Comparison of ENCODE assay signal across 1 cellular context in genomic region chr4:122746485-122746965, GRCh38.
TF ChIP-seq lines count a peak whose summit lies in the region.

No MANE protein-coding gene starts in this region.

TF ChIP-seq in K562, 482 proteins besides CTCF, POLR2A, EP300 and RAD21 (continued from another document):
- TF ChIP-seq ZBTB7A (IDR thresholded peaks at IDR 0.05; ENCODE audit: borderline replicate concordance, control insufficient read depth, low read depth, low read length) (no peak), SAFB2 (IDR thresholded peaks at IDR 0.05; ENCODE audit: borderline replicate concordance, low read depth, low read length, severe bottlenecking) (no peak), FOXJ3 (CRISPR knock-in tag; IDR thresholded peaks at IDR 0.05) (no peak)
- TF ChIP-seq, protein P1, sequence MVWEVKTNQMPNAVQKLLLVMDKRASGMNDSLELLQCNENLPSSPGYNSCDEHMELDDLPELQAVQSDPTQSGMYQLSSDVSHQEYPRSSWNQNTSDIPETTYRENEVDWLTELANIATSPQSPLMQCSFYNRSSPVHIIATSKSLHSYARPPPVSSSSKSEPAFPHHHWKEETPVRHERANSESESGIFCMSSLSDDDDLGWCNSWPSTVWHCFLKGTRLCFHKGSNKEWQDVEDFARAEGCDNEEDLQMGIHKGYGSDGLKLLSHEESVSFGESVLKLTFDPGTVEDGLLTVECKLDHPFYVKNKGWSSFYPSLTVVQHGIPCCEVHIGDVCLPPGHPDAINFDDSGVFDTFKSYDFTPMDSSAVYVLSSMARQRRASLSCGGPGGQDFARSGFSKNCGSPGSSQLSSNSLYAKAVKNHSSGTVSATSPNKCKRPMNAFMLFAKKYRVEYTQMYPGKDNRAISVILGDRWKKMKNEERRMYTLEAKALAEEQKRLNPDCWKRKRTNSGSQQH (CRISPR knock-in tag; IDR thresholded peaks at IDR 0.05) = no peak
- TF ChIP-seq, protein P2, sequence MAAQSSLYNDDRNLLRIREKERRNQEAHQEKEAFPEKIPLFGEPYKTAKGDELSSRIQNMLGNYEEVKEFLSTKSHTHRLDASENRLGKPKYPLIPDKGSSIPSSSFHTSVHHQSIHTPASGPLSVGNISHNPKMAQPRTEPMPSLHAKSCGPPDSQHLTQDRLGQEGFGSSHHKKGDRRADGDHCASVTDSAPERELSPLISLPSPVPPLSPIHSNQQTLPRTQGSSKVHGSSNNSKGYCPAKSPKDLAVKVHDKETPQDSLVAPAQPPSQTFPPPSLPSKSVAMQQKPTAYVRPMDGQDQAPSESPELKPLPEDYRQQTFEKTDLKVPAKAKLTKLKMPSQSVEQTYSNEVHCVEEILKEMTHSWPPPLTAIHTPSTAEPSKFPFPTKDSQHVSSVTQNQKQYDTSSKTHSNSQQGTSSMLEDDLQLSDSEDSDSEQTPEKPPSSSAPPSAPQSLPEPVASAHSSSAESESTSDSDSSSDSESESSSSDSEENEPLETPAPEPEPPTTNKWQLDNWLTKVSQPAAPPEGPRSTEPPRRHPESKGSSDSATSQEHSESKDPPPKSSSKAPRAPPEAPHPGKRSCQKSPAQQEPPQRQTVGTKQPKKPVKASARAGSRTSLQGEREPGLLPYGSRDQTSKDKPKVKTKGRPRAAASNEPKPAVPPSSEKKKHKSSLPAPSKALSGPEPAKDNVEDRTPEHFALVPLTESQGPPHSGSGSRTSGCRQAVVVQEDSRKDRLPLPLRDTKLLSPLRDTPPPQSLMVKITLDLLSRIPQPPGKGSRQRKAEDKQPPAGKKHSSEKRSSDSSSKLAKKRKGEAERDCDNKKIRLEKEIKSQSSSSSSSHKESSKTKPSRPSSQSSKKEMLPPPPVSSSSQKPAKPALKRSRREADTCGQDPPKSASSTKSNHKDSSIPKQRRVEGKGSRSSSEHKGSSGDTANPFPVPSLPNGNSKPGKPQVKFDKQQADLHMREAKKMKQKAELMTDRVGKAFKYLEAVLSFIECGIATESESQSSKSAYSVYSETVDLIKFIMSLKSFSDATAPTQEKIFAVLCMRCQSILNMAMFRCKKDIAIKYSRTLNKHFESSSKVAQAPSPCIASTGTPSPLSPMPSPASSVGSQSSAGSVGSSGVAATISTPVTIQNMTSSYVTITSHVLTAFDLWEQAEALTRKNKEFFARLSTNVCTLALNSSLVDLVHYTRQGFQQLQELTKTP (IDR thresholded peaks at IDR 0.05; ENCODE audit: low read depth in 1 of 2, partially characterized antibody in 2 of 2) = peak in 1 of 2 experiments; percentile 17
